ENCODE assay signal across 8 cellular contexts in genomic region chr18:62717059-62717849, GRCh38. TPM values are rescaled to one million over a fixed set of nuclear protein-coding genes. Genes with fewer than 3 reads are reported as not detected.
DNase-seq lines count a peak whose midpoint lies in the region; ATAC-seq and TF ChIP-seq lines count a peak whose summit lies in the region.

No MANE protein-coding gene starts in this region.

- no peaks in the 10 kb centered on the region for H3K36me3 ChIP-seq in KMS-11 (ENCODE audit: insufficient read depth)
- no peaks in the 10 kb centered on the region for H3K36me3 ChIP-seq in SK-N-SH (replicated peaks in 1 of 2; ENCODE audit: control insufficient read depth in 1 of 2, insufficient read depth in 2 of 2, low read length in 1 of 2)
- no peaks in the 10 kb centered on the region for H3K36me3 ChIP-seq in psoas muscle (ENCODE audit: insufficient read depth in 1 of 2, low read depth in 1 of 2)

- intact Hi-C loops in right cardiac atrium (cut with DNase I) = loop anchor here in 3 of 4 donors (5.0 to 10.0 kb wide), 4 partner anchors 85 to 268 kb away; no protein-coding TSS in a partner anchor
- intact Hi-C loops in psoas muscle (cut with DNase I) = loop anchor here (5.0 to 10.0 kb wide), 5 partner anchors 122 to 708 kb away; partner anchors contain the start of genes PIGN (in 1 of the 2), RELCH (in 1 of the 2) and VPS4B (in 1 of the 2)

- peaks cover 47% of the 10 kb centered on the region for H3K4me1 Mint-ChIP-seq in activated naive CD8-positive, alpha-beta T cell treated with anti-CD3 and anti-CD28 coated beads, Interleukin-2, amount 50 U/mL, for 24 hours

- H3K79me2 ChIP-seq in KMS-11 (ENCODE audit: insufficient read depth, low read depth) = peaks cover 53% of the 10 kb centered on the region
- H3K79me2 ChIP-seq in SK-N-SH (ENCODE audit: insufficient read depth) = peaks cover 48% of the 10 kb centered on the region

- H3K9ac ChIP-seq in KMS-11 (peak overlapping the region; percentile 74; the same call in 1 of the 2 replicates), SK-N-SH (peak overlapping the region; percentile 16; the same call in 1 of the 2 replicates)

- no peaks in the 10 kb centered on the region for H3K27me3 Mint-ChIP-seq in activated naive CD8-positive, alpha-beta T cell treated with anti-CD3 and anti-CD28 coated beads, Interleukin-2, amount 50 U/mL, for 24 hours

- no peak for TF ChIP-seq EP300 in SK-N-SH (IDR thresholded peaks at IDR 0.05; ENCODE audit: borderline replicate concordance in 1 of 2, low read depth in 1 of 2, low read length in 1 of 2)

- no peaks in the 10 kb centered on the region for H3F3A ChIP-seq in SK-N-SH (replicated peaks; ENCODE audit: insufficient read depth)

- no peaks in the 10 kb centered on the region for H3K9me3 Mint-ChIP-seq in activated naive CD8-positive, alpha-beta T cell treated with anti-CD3 and anti-CD28 coated beads, Interleukin-2, amount 50 U/mL, for 24 hours

- H3K9me3 ChIP-seq in SK-N-SH (no peaks in the 10 kb centered on the region), right cardiac atrium (ENCODE audit: control insufficient read depth, low read length) (no peaks in the 10 kb centered on the region), psoas muscle (no peaks in the 10 kb centered on the region)

- H2AFZ ChIP-seq in KMS-11 (ENCODE audit: low read depth) (peak overlapping the region; percentile 62; the same call in 1 of the 2 replicates), SK-N-SH (ENCODE audit: low read depth) (peak overlapping the region; percentile 37; the same call in 1 of the 2 replicates)

- ATAC-seq in activated naive CD8-positive, alpha-beta T cell treated with anti-CD3 and anti-CD28 coated beads, Interleukin-2, amount 50 U/mL, for 24 hours = peak; percentile 25
- no peak for ATAC-seq in right cardiac atrium
- no peak for ATAC-seq in psoas muscle
- no peak for ATAC-seq in GM19324 (IDR thresholded peaks at IDR 0.05; ENCODE audit: low FRiP score, unreplicated experiment)

- CTCF ChIA-PET in SK-N-SH (lab: Yijun Ruan, JAX) = interaction anchor here (0.8 to 5.0 kb wide), 8 partner anchors 17 to 292 kb away, joined by 3 to 64 read pairs (median 3); no protein-coding TSS in a partner anchor

- peaks cover 29% of the 10 kb centered on the region for H3K4me1 ChIP-seq in KMS-11 (ENCODE audit: low read depth, poor library complexity, severe bottlenecking)
- H3K4me1 ChIP-seq in SK-N-SH (ENCODE audit: control insufficient read depth in 1 of 2, insufficient read depth in 2 of 2, low read depth in 1 of 2, low read length in 1 of 2) = peaks cover 10 to 14% of the 10 kb centered on the region in 2 experiments; a peak in 3 of 4 replicates
- no peaks in the 10 kb centered on the region for H3K4me1 ChIP-seq in right cardiac atrium (ENCODE audit: control insufficient read depth, insufficient read depth, low read length)
- peaks cover 22% of the 10 kb centered on the region for H3K4me1 ChIP-seq in psoas muscle

- H4K20me1 ChIP-seq in KMS-11 (ENCODE audit: insufficient read depth) (no peaks in the 10 kb centered on the region), SK-N-SH (ENCODE audit: insufficient read depth) (peaks cover 6% of the 10 kb centered on the region; the same call in 1 of the 2 replicates)

- H3K9me2 ChIP-seq in SK-N-SH = no peaks in the 10 kb centered on the region

- in situ Hi-C loops in Caki2 (cut with HindIII; ENCODE audit: low pct_unique_long_range_greater_than_20kb, low sequenced_read_pairs) = no loop called here

- peak overlapping the region; percentile 87 for H3K4me3 Mint-ChIP-seq in activated naive CD8-positive, alpha-beta T cell treated with anti-CD3 and anti-CD28 coated beads, Interleukin-2, amount 50 U/mL, for 24 hours

- DNase-seq in Caki2 (ENCODE audit: low read depth) (peak; percentile 39), SK-N-SH (peak; percentile 12), right cardiac atrium (no peak), psoas muscle (no peak), mesenteric fat pad (ENCODE audit: low spot score) (no peak)
- peak; percentile 38 for DNase-seq in activated naive CD8-positive, alpha-beta T cell treated with anti-CD3 and anti-CD28 coated beads, Interleukin-2, amount 50 U/mL, for 24 hours

- TF ChIP-seq CTCF in KMS-11 (conservative IDR thresholded peaks at IDR 0.05; ENCODE audit: low read depth, low read length) (no peak), SK-N-SH (IDR thresholded peaks at IDR 0.05) (no peak), psoas muscle (IDR thresholded peaks at IDR 0.05) (no peak)

- H3K27me3 ChIP-seq in KMS-11 (ENCODE audit: insufficient read depth, low read depth) (no peaks in the 10 kb centered on the region), SK-N-SH (ENCODE audit: insufficient read depth) (no peaks in the 10 kb centered on the region), right cardiac atrium (ENCODE audit: control insufficient read depth, insufficient read depth) (no peaks in the 10 kb centered on the region), psoas muscle (ENCODE audit: insufficient read depth in 3 of 3, low read length in 2 of 3) (no peaks in the 10 kb centered on the region)

- WGBS in SK-N-SH (ENCODE audit: low lambda C conversion rate) = 11% methylated on average over 13 of the region's 24 CpGs
- 2% methylated on average over 24 of the region's 24 CpGs for WGBS in right cardiac atrium
- 2% methylated on average over 23 to 24 of the region's 24 CpGs for WGBS in psoas muscle, 3 donors

- H3K36me3 Mint-ChIP-seq in activated naive CD8-positive, alpha-beta T cell treated with anti-CD3 and anti-CD28 coated beads, Interleukin-2, amount 50 U/mL, for 24 hours (ENCODE audit: low read depth) = peaks cover 2% of the 10 kb centered on the region

- H3K4me3 ChIP-seq in KMS-11 (IDR thresholded peaks at IDR 0.05; ENCODE audit: insufficient read depth, low read depth, low read length) (peak overlapping the region; percentile 76), SK-N-SH (ENCODE audit: low read depth in 2 of 2, low read length in 1 of 2) (peak overlapping the region; percentile 70 to 77), right cardiac atrium (ENCODE audit: low read length) (peak overlapping the region; percentile 90), psoas muscle (peak overlapping the region; percentile 79)

- no peak for TF ChIP-seq RAD21 in SK-N-SH (IDR thresholded peaks at IDR 0.05; ENCODE audit: low read length)

- POLR2A ChIA-PET in SK-N-SH (lab: Yijun Ruan, JAX) = no interaction called here

- H3K4me2 ChIP-seq in KMS-11 = peak overlapping the region; percentile 56
- peak overlapping the region; percentile 68 for H3K4me2 ChIP-seq in SK-N-SH

- peak overlapping the region; percentile 9; the same call in 1 of the 2 replicates for H3K27ac ChIP-seq in KMS-11
- no peak overlapping the region for H3K27ac ChIP-seq in SK-N-SH (ENCODE audit: low read depth in 2 of 2, low read length in 1 of 2)
- no peak overlapping the region for H3K27ac ChIP-seq in right cardiac atrium (ENCODE audit: low read length)
- H3K27ac ChIP-seq in psoas muscle = peak overlapping the region; percentile 78

- H3K27ac Mint-ChIP-seq in activated naive CD8-positive, alpha-beta T cell treated with anti-CD3 and anti-CD28 coated beads, Interleukin-2, amount 50 U/mL, for 24 hours = peak overlapping the region; percentile 91

TF ChIP-seq in SK-N-SH, 30 proteins besides CTCF, POLR2A, EP300 and RAD21:
- peak; percentile 15; the same call in 1 of the 2 replicates for TF ChIP-seq MAX (IDR thresholded peaks at IDR 0.05; ENCODE audit: low read depth)
- no peak for TF ChIP-seq ELF1 (IDR thresholded peaks at IDR 0.05)

RNA-seq across cellular contexts. Expression of gene PHLPP1, which starts 1.9 kb away (rescaled TPM):
- total RNA-seq in Caki2 (2014; rRNA removed; shearing (Covaris generic); ENCODE audit: low replicate concordance) = 3.1 and 13.2 TPM in 2 replicates
- polyA plus RNA-seq in SK-N-SH (2012; rRNA removed) = 4.0 and 4.6 TPM in 2 replicates
- polyA plus RNA-seq in SK-N-SH (2012; cell fraction: cytosol; rRNA removed) = 3.1 and 4.0 TPM in 2 replicates
- 5.5 and 6.0 TPM in 2 replicates for polyA plus RNA-seq in SK-N-SH (2012; cell fraction: nucleus; rRNA removed)
- total RNA-seq in right cardiac atrium = 1 to 10 TPM; 4.1 to 6.4 (median 5.3) TPM
- polyA plus RNA-seq in right cardiac atrium = 1.7 TPM
- 1 to 10 TPM; 3.5 to 6.4 (median 5.7) TPM for total RNA-seq in psoas muscle
- polyA plus RNA-seq in psoas muscle = 1 to 10 TPM in 2 of 3 donors, under 1 TPM in 1; 0.79 to 2.6 (median 2.5) TPM
- 7.0 TPM for total RNA-seq in mesenteric fat pad

Comparison
In these comparisons a context has a peak if more than half of its experiments do, and no peak if none do; other contexts are left out.
1. DNase-seq: peak in Caki2 (single experiment), SK-N-SH (single experiment) and activated naive CD8-positive, alpha-beta T cell treated with anti-CD3 and anti-CD28 coated beads, Interleukin-2, amount 50 U/mL, for 24 hours (single experiment); none in right cardiac atrium (0 of 3), psoas muscle (0 of 2) and mesenteric fat pad (single experiment).
2. H3K27ac ChIP-seq: peak in KMS-11 (single experiment) and psoas muscle (single experiment); none in SK-N-SH (0 of 2) and right cardiac atrium (single experiment).
3. Peak in every context shown above with its lines, with median percentiles within 50 percentile points of each other: H3K4me3 ChIP-seq.